Comparison of ENCODE assay signal across 1 cellular context in genomic region chr17:82696916-82697807, GRCh38.
TF ChIP-seq lines count a peak whose summit lies in the region.

No MANE protein-coding gene starts in this region.

TF ChIP-seq in K562, 482 proteins besides CTCF, POLR2A, EP300 and RAD21:
- no peak for TF ChIP-seq GABPA (tag; conservative IDR thresholded peaks at IDR 0.05; ENCODE audit: low read depth)
- TF ChIP-seq PCBP1 (IDR thresholded peaks at IDR 0.05; ENCODE audit: low read depth, low read length, poor library complexity, severe bottlenecking): peak; percentile 47
